Comparison of ENCODE assay signal across 12 cellular contexts in genomic region chr10:60426425-60426824, GRCh38. TPM values are rescaled to one million over a fixed set of nuclear protein-coding genes. Genes with fewer than 3 reads are reported as not detected.
DNase-seq lines count a peak whose midpoint lies in the region; FAIRE-seq and TF ChIP-seq lines count a peak whose summit lies in the region.
"Had no signal": no experiment of that assay in that cellular context is flagged by ENCODE, and none has a peak within 500 bp of the region (broad histone marks: within the 10 kb centered on the region; RNA-seq: fewer than 3 reads in every experiment).

No MANE protein-coding gene starts in this region.

- H3K9me2 ChIP-seq in SK-N-SH: no peaks in the 10 kb centered on the region

- H2AFZ ChIP-seq in SK-N-SH (ENCODE audit: low read depth) (no peak overlapping the region), fibroblast of lung (ENCODE audit: low read length) (no peak overlapping the region)

- DNase-seq in H4 (ENCODE audit: low spot score) (peak; percentile 70), SK-N-SH (no peak), fibroblast of lung (ENCODE audit: low read depth in 2 of 2) (peak; percentile 95 to 96), frontal cortex (ENCODE audit: low spot score in 2 of 2) (no peak), mesendoderm (no peak), medulla oblongata (ENCODE audit: extremely low spot score) (no peak)
- DNase-seq: NCI-H1930, pancreas, uterus had no signal

- peak; percentile 66 to 95; a peak in 3 of 4 replicates for TF ChIP-seq EP300 in SK-N-SH (IDR thresholded peaks at IDR 0.05; ENCODE audit: borderline replicate concordance in 1 of 2, low read depth in 1 of 2, low read length in 1 of 2)

- CTCF ChIA-PET in SK-N-SH (lab: Yijun Ruan, JAX): no interaction called here

- no peaks in the 10 kb centered on the region for H3K79me2 ChIP-seq in SK-N-SH (ENCODE audit: insufficient read depth)
- H3K79me2 ChIP-seq in fibroblast of lung (ENCODE audit: control insufficient read depth, insufficient read depth, low read length): no peaks in the 10 kb centered on the region
- no peaks in the 10 kb centered on the region for H3K79me2 ChIP-seq in mesendoderm (ENCODE audit: control insufficient read depth, insufficient read depth, low read length)

- H3K4me2 ChIP-seq in SK-N-SH (peak overlapping the region; percentile 56; the same call in 1 of the 2 replicates), fibroblast of lung (ENCODE audit: extremely low read depth, insufficient read depth, low read length) (no peak overlapping the region), skeletal muscle satellite cell (ENCODE audit: low read length) (peak overlapping the region; percentile 51), mesendoderm (ENCODE audit: low read length) (no peak overlapping the region)

- H2BK5ac ChIP-seq in mesendoderm (ENCODE audit: low read length): no peak overlapping the region

- no peak for TF ChIP-seq RAD21 in SK-N-SH (IDR thresholded peaks at IDR 0.05; ENCODE audit: low read length)

- H3K36me3 ChIP-seq in SK-N-SH (replicated peaks in 1 of 2; ENCODE audit: control insufficient read depth in 1 of 2, insufficient read depth in 2 of 2, low read length in 1 of 2) (no peaks in the 10 kb centered on the region), fibroblast of lung (ENCODE audit: control insufficient read depth, insufficient read depth, low read length) (no peaks in the 10 kb centered on the region), skeletal muscle satellite cell (ENCODE audit: insufficient read depth, low read length) (no peaks in the 10 kb centered on the region), mesendoderm (ENCODE audit: control insufficient read depth, insufficient read depth, low read length) (no peaks in the 10 kb centered on the region)
- H3K36me3 ChIP-seq: pancreas, uterus had no signal

- no peak overlapping the region for H4K5ac ChIP-seq in mesendoderm (ENCODE audit: low read length)

- H3K18ac ChIP-seq in mesendoderm (ENCODE audit: low read length): no peak overlapping the region

- no peak overlapping the region for H3K56ac ChIP-seq in mesendoderm (ENCODE audit: low read length)

- H2BK120ac ChIP-seq in mesendoderm (ENCODE audit: low read depth, low read length): no peak overlapping the region

- H3K9ac ChIP-seq in SK-N-SH (peak overlapping the region; percentile 49; the same call in 1 of the 2 replicates), fibroblast of lung (ENCODE audit: insufficient read depth, low read length) (no peak overlapping the region), skeletal muscle satellite cell (ENCODE audit: low read depth, low read length) (peak overlapping the region; percentile 15), mesendoderm (ENCODE audit: low read length) (no peak overlapping the region)

- H3K27me3 ChIP-seq in SK-N-SH (ENCODE audit: insufficient read depth) (no peaks in the 10 kb centered on the region), fibroblast of lung (ENCODE audit: control insufficient read depth, insufficient read depth, low read length) (no peaks in the 10 kb centered on the region), skeletal muscle satellite cell (ENCODE audit: control insufficient read depth, insufficient read depth, low read length) (no peaks in the 10 kb centered on the region), mesendoderm (ENCODE audit: insufficient read depth, low read length, poor library complexity) (no peaks in the 10 kb centered on the region)
- H3K27me3 ChIP-seq: pancreas, uterus had no signal

- no peak for TF ChIP-seq CTCF in SK-N-SH (IDR thresholded peaks at IDR 0.05)
- TF ChIP-seq CTCF in fibroblast of lung (conservative IDR thresholded peaks at IDR 0.05 in 1 of 2, IDR thresholded peaks at IDR 0.05 in 1 of 2; ENCODE audit: low read depth in 1 of 2, low read length in 2 of 2): no peak

- no peak overlapping the region for H2BK15ac ChIP-seq in mesendoderm (replicated peaks; ENCODE audit: low read depth)

- H3F3A ChIP-seq in SK-N-SH (replicated peaks; ENCODE audit: insufficient read depth): peaks cover 73% of the 10 kb centered on the region

- POLR2A ChIA-PET in SK-N-SH (lab: Yijun Ruan, JAX): no interaction called here

- no peaks in the 10 kb centered on the region for H3K9me3 ChIP-seq in SK-N-SH
- no peaks in the 10 kb centered on the region for H3K9me3 ChIP-seq in fibroblast of lung (ENCODE audit: control insufficient read depth, insufficient read depth, low read depth, low read length)
- H3K9me3 ChIP-seq in skeletal muscle satellite cell (replicated peaks; ENCODE audit: low read length): no peaks in the 10 kb centered on the region
- H3K9me3 ChIP-seq: pancreas, uterus had no signal

- H4K20me1 ChIP-seq in SK-N-SH (ENCODE audit: insufficient read depth) (no peaks in the 10 kb centered on the region), fibroblast of lung (ENCODE audit: control insufficient read depth, extremely low read depth, insufficient read depth, low read length) (no peaks in the 10 kb centered on the region)

- WGBS in SK-N-SH (ENCODE audit: low lambda C conversion rate): 13% methylated on average over 2 of the region's 2 CpGs
- no CpG with 5 or more reads among the region's 2 CpGs for WGBS in mesendoderm (ENCODE audit: extremely low coverage, insufficient coverage, low lambda C conversion rate)

- H3K4me3 ChIP-seq in SK-N-SH (ENCODE audit: low read depth in 2 of 2, low read length in 1 of 2): no peak overlapping the region
- no peak overlapping the region for H3K4me3 ChIP-seq in fibroblast of lung (replicated peaks in 1 of 4; ENCODE audit: control extremely low read depth in 1 of 4, insufficient read depth in 1 of 4, low read depth in 3 of 4, low read length in 4 of 4)
- H3K4me3 ChIP-seq in skeletal muscle satellite cell (ENCODE audit: low read length): no peak overlapping the region
- H3K4me3 ChIP-seq in mesendoderm (ENCODE audit: low read length): no peak overlapping the region
- H3K4me3 ChIP-seq: pancreas, uterus had no signal

- no peak for FAIRE-seq in frontal cortex (lab: Jason Lieb, UNC)
- FAIRE-seq: colon, pancreas had no signal

- H3K4me1 ChIP-seq in SK-N-SH (ENCODE audit: control insufficient read depth in 1 of 2, insufficient read depth in 2 of 2, low read depth in 1 of 2, low read length in 1 of 2) (peaks cover 5 to 69% of the 10 kb centered on the region in 2 experiments), fibroblast of lung (ENCODE audit: control insufficient read depth, extremely low read depth, insufficient read depth, low read length) (peaks cover 18% of the 10 kb centered on the region), skeletal muscle satellite cell (ENCODE audit: control insufficient read depth, insufficient read depth, low read length) (peaks cover 86% of the 10 kb centered on the region), mesendoderm (ENCODE audit: control insufficient read depth, low read depth, low read length) (peaks cover 3% of the 10 kb centered on the region)
- H3K4me1 ChIP-seq: uterus had no signal

- no peak overlapping the region for H2AK5ac ChIP-seq in mesendoderm (ENCODE audit: low read length)

- no peak overlapping the region for H3K23ac ChIP-seq in mesendoderm (ENCODE audit: low read length)

- peak overlapping the region; percentile 74 to 98; a peak in 3 of 4 replicates for H3K27ac ChIP-seq in SK-N-SH (ENCODE audit: low read depth in 2 of 2, low read length in 1 of 2)
- H3K27ac ChIP-seq in fibroblast of lung (ENCODE audit: insufficient read depth, low read length): no peak overlapping the region
- no peak overlapping the region for H3K27ac ChIP-seq in mesendoderm (ENCODE audit: low read depth, low read length)
- H3K27ac ChIP-seq: pancreas, uterus, VCaP had no signal

- no peak overlapping the region for H3K4ac ChIP-seq in mesendoderm (ENCODE audit: low read depth, low read length)

- no peaks in the 10 kb centered on the region for H3K79me1 ChIP-seq in mesendoderm (ENCODE audit: low read length)

- no peak overlapping the region for H4K8ac ChIP-seq in mesendoderm (ENCODE audit: low read depth, low read length)

TF ChIP-seq in SK-N-SH, 30 proteins besides CTCF, POLR2A, EP300 and RAD21 (continues in another document):
- no peak for TF ChIP-seq SMC3 (IDR thresholded peaks at IDR 0.05; ENCODE audit: low read depth, low read length)
- peak; percentile 27; the same call in 1 of the 2 replicates for TF ChIP-seq POLR2AphosphoS5 (IDR thresholded peaks at IDR 0.05; ENCODE audit: low read depth, low read length)
- 0 out of 2 replicates have a peak, but pooled peaks have one; percentile 27 for TF ChIP-seq ZBTB33 (IDR thresholded peaks at IDR 0.05; ENCODE audit: borderline replicate concordance, low read depth)
- TF ChIP-seq MEF2A (IDR thresholded peaks at IDR 0.05; ENCODE audit: borderline replicate concordance, low read depth): peak; percentile 60; the same call in 1 of the 2 replicates
- TF ChIP-seq FOXM1 (IDR thresholded peaks at IDR 0.05; ENCODE audit: low read depth): peak; percentile 94
- no peak for TF ChIP-seq TAF1 (IDR thresholded peaks at IDR 0.05; ENCODE audit: borderline replicate concordance, low read depth, low read length)
- TF ChIP-seq FOSL2 (IDR thresholded peaks at IDR 0.05; ENCODE audit: borderline replicate concordance, low read depth): peak; percentile 98
- peak; percentile 93 for TF ChIP-seq TCF12 (IDR thresholded peaks at IDR 0.05)
- no peak for TF ChIP-seq SIN3A (IDR thresholded peaks at IDR 0.05; ENCODE audit: borderline replicate concordance, low read depth, low read length)

RNA-seq across cellular contexts. Expression of gene ANK3, which starts 36.8 kb away (rescaled TPM):
- 9.1 and 10.2 TPM in 2 replicates for total RNA-seq in H4 (2014; rRNA removed; shearing (Covaris generic))
- polyA plus RNA-seq in SK-N-SH (2012; rRNA removed) (10.0 and 13.9 TPM in 2 replicates), fibroblast of lung (0.79 and 2.7 TPM in 2 replicates)
- polyA plus RNA-seq in SK-N-SH (2012; cell fraction: cytosol; rRNA removed): 11.8 and 14.5 TPM in 2 replicates
- polyA plus RNA-seq in SK-N-SH (2012; cell fraction: nucleus; rRNA removed): 8.9 and 16.1 TPM in 2 replicates
- total RNA-seq in fibroblast of lung (0.50 and 1.3 TPM in 2 replicates), frontal cortex (205 TPM)
- polyA plus RNA-seq in fibroblast of lung (2012): 0.44 and 1.3 TPM in 2 replicates
- 0.94 and 5.1 TPM in 2 replicates for polyA minus RNA-seq in fibroblast of lung (ENCODE audit: low replicate concordance)
- 1.3 and 5.3 TPM in 2 replicates for total RNA-seq in skeletal muscle satellite cell (2012; rRNA removed)
- 41.0 TPM for polyA plus RNA-seq in mesendoderm (2013, experiment 1 of 2)
- 39.0 TPM for polyA plus RNA-seq in mesendoderm (2013, experiment 2 of 2)

Comparison
In these comparisons a context has a peak if more than half of its experiments do, and no peak if none do; other contexts are left out.
1. DNase-seq: peak in H4 (single experiment) and fibroblast of lung (2 of 2); none in SK-N-SH (single experiment), frontal cortex (0 of 2), mesendoderm (single experiment) and medulla oblongata (single experiment).
2. H3K27ac ChIP-seq: peak in SK-N-SH (2 of 2); none in fibroblast of lung (single experiment) and mesendoderm (single experiment).
3. H3K4me2 ChIP-seq: peak in SK-N-SH (single experiment) and skeletal muscle satellite cell (single experiment); none in fibroblast of lung (single experiment) and mesendoderm (single experiment).
4. H3K9ac ChIP-seq: peak in SK-N-SH (single experiment) and skeletal muscle satellite cell (single experiment); none in fibroblast of lung (single experiment) and mesendoderm (single experiment).
5. RNA of gene ANK3, which starts 36.8 kb away (total RNA-seq): 205 TPM in frontal cortex (single experiment); 9.1 to 10.2 TPM in H4 and 0.50 to 1.3 TPM in fibroblast of lung; every median in the first group is over 10 times any median in the second.